In the genomic region with DNA sequence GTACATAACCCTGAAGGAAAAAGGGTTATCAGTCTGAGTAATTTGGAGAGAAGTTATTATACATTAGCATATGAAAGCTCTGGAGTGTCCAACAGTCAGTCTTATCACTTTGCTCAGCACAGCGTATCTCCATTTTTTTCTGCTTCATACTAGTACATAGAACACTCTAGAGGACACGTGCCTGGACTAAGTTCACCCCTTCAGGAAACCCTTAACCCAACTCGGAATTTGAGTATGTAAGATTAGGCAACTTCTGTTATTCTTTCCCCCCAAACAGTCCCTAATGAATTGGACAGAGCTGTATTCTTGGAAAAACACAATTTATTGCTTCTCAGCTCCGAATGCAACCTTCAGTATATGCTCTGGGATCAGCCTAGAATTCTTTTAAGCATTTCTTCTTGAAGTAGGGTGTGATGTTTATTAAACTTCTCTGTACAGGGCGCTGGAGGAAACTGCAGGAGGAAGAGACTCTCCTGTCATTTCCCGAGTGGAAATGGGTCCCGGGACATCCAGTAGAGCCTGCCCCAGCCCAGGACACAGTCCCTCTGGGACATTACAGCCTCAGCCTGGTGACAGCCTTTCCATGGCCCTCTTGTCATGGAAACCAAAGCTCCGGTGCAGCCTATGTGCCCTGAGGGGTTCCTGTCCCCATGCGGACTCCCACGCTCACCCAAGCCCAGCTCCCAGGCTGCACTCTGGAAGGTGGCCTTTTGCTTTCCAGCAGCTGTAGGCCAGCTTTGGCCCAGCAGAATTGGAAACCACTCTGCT, we compare ENCODE assay signal across 29 cellular contexts. TPM values are rescaled to one million over a fixed set of nuclear protein-coding genes. Genes with fewer than 3 reads are reported as not detected.
DNase-seq lines count a peak whose midpoint lies in the region; ATAC-seq and TF ChIP-seq lines count a peak whose summit lies in the region.
"Had no signal": no experiment of that assay in that cellular context is flagged by ENCODE, and none has a peak within 500 bp of the region (broad histone marks: within the 10 kb centered on the region; RNA-seq: fewer than 3 reads in every experiment).

No MANE protein-coding gene starts in this region.

- intact Hi-C loops in Right ventricle myocardium superior (cut with DNase I): loop anchor here (5.0 kb wide), 1 partner anchor 36 kb away; a partner anchor contains a TSS
- intact Hi-C loops in right lobe of liver (cut with DNase I): no loop called here

- TF ChIP-seq POLR2A in right lobe of liver (IDR thresholded peaks at IDR 0.05): no peak

- H3K27me3 ChIP-seq in right lobe of liver (no peaks in the 10 kb centered on the region), skeletal muscle tissue (ENCODE audit: control insufficient read depth in 3 of 3, insufficient read depth in 3 of 3, low read length in 3 of 3) (peaks cover 0 to 2% (median 0%) of the 10 kb centered on the region in 3 donors)
- H3K27me3 ChIP-seq: BLaER1 treated with 17β-estradiol and CSF1 and Interleukin-3, amounts not matched to agents 10 nM and 100 nM had no signal

- H3K27ac ChIP-seq in right lobe of liver: no peak overlapping the region
- H3K27ac ChIP-seq in skeletal muscle tissue (ENCODE audit: low read depth, low read length): peak overlapping the region; percentile 79
- H3K27ac ChIP-seq: BLaER1 treated with 17β-estradiol and CSF1 and Interleukin-3, amounts not matched to agents 10 nM and 100 nM had no signal

- TF ChIP-seq CTCF in right lobe of liver (IDR thresholded peaks at IDR 0.05): no peak

- H3K36me3 ChIP-seq in right lobe of liver (no peaks in the 10 kb centered on the region), skeletal muscle tissue (ENCODE audit: control insufficient read depth in 3 of 3, insufficient read depth in 3 of 3, low read length in 3 of 3) (no peaks in the 10 kb centered on the region)
- H3K36me3 ChIP-seq: BLaER1 treated with 17β-estradiol and CSF1 and Interleukin-3, amounts not matched to agents 10 nM and 100 nM had no signal

- WGBS in right lobe of liver (ENCODE audit: insufficient coverage, low coverage, low lambda C conversion rate, missing lambda C conversion rate): 49% methylated on average over 7 of the region's 10 CpGs

- DNase-seq in ELF-1 (ENCODE audit: low read depth, low spot score) (peak; percentile 74), Right ventricle myocardium superior (peak; percentile 57), right lobe of liver (no peak), NCI-H446 treated with DMSO at 0.1 percent for 48 hours (lab: John Stamatoyannopoulos, UW) (no peak), NCI-H1694 treated with DMSO at 0.1 percent for 48 hours (lab: John Stamatoyannopoulos, UW) (no peak)
- DNase-seq in effector CD8-positive, alpha-beta T cell (lab: John Stamatoyannopoulos, UW): no peak
- DNase-seq: ACHN; activated naive CD4-positive, alpha-beta T cell; activated T-cell treated with anti-CD3 and anti-CD28 coated beads, Interleukin-2, amount 50 U/mL, for 24 hours; Caco-2; DND-41; GOT3; hippocampal formation; islet precursor cell; Kasumi-1; midbrain; NCI-H1048; NCI-H2029 treated with DMSO at 0.1 percent for 48 hours; NCI-H345; OCI-M1; posterior cingulate gyrus; stimulated activated naive B cell treated with anti-CD40 and anti-IgM and Interleukin-4, amounts not matched to agents 10 μg/mL and 1 μg/mL and 100 μg/mL, for 72 hours; trophoblast cell had no signal

- H3K4me3 ChIP-seq in right lobe of liver (no peak overlapping the region), skeletal muscle tissue (ENCODE audit: low read length in 3 of 3) (no peak overlapping the region)
- H3K4me3 ChIP-seq: BLaER1 treated with 17β-estradiol and CSF1 and Interleukin-3, amounts not matched to agents 10 nM and 100 nM; smooth muscle cell had no signal

- peak; percentile 87 for ATAC-seq in Right ventricle myocardium superior (ENCODE audit: poor library complexity)
- peak; percentile 22 to 65 (median 36) for ATAC-seq in right lobe of liver
- ATAC-seq in GM21717 (IDR thresholded peaks at IDR 0.05; ENCODE audit: unreplicated experiment): no peak
- ATAC-seq: activated CD4-positive, CD25-positive, alpha-beta regulatory T cell treated with anti-CD3 and anti-CD28 coated beads, Interleukin-2, amount 50 U/mL, for 24 hours; stimulated activated naive B cell treated with anti-CD40 and anti-IgM and Interleukin-4, amounts not matched to agents 10 μg/mL and 1 μg/mL and 100 μg/mL, for 72 hours had no signal

- no peak overlapping the region for H3K9ac ChIP-seq in skeletal muscle tissue (ENCODE audit: low read depth in 1 of 3, low read length in 3 of 3)
- H3K9ac ChIP-seq: BLaER1 treated with 17β-estradiol and CSF1 and Interleukin-3, amounts not matched to agents 10 nM and 100 nM had no signal

- no peaks in the 10 kb centered on the region for H3K4me1 ChIP-seq in right lobe of liver
- peaks cover 16 to 20% (median 20%) of the 10 kb centered on the region in 3 donors for H3K4me1 ChIP-seq in skeletal muscle tissue (ENCODE audit: control insufficient read depth in 3 of 3, insufficient read depth in 3 of 3, low read length in 3 of 3)

- H3K9me3 ChIP-seq in right lobe of liver (no peaks in the 10 kb centered on the region), skeletal muscle tissue (ENCODE audit: control insufficient read depth in 3 of 3, low read length in 3 of 3) (no peaks in the 10 kb centered on the region)
- H3K9me3 ChIP-seq: Caco-2 had no signal

RNA-seq across cellular contexts. Expression of a gene that starts 37.3 kb away (rescaled TPM):
- total RNA-seq in Right ventricle myocardium superior (4.4 TPM), right lobe of liver (10 to 100 TPM; 13.3 to 27.1 (median 20.9) TPM), skeletal muscle tissue (not detected)
- total RNA-seq: fibroblast of villous mesenchyme had no signal

Comparison
In these comparisons a context has a peak if more than half of its experiments do, and no peak if none do; other contexts are left out.
1. DNase-seq: peak in ELF-1 (single experiment) and Right ventricle myocardium superior (single experiment); none in right lobe of liver (0 of 3), effector CD8-positive, alpha-beta T cell (single experiment), NCI-H446 treated with DMSO at 0.1 percent for 48 hours (single experiment) and NCI-H1694 treated with DMSO at 0.1 percent for 48 hours (single experiment).